12 cellular contexts compared by ENCODE assay signal in genomic region chr5:122183098-122183794, GRCh38. TPM values are rescaled to one million over a fixed set of nuclear protein-coding genes. Genes with fewer than 3 reads are reported as not detected.
DNase-seq lines count a peak whose midpoint lies in the region; ATAC-seq, FAIRE-seq and TF ChIP-seq lines count a peak whose summit lies in the region.
"Had no signal": no experiment of that assay in that cellular context is flagged by ENCODE, and none has a peak within 500 bp of the region (broad histone marks: within the 10 kb centered on the region; RNA-seq: fewer than 3 reads in every experiment).

No MANE protein-coding gene starts in this region.

- intact Hi-C loops in pancreas (cut with DNase I) = no loop called here

- ATAC-seq in pancreas (peak in 3 of 4 donors; percentile 46 to 68 (median 62)), HG03565 (IDR thresholded peaks at IDR 0.05; ENCODE audit: unreplicated experiment) (no peak), GM19455 (IDR thresholded peaks at IDR 0.05; ENCODE audit: unreplicated experiment) (no peak)
- ATAC-seq: activated naive CD8-positive, alpha-beta T cell treated with anti-CD3 and anti-CD28 coated beads, Interleukin-2, amount 50 U/mL, for 24 hours; Panc1 had no signal

- no peaks in the 10 kb centered on the region for H3K9me3 ChIP-seq in pancreas

- DNase-seq in Ammon's horn (ENCODE audit: low spot score) (peak; percentile 69), RWPE1 (ENCODE audit: low spot score) (peak; percentile 87), fibroblast of pulmonary artery (ENCODE audit: low read depth) (peak; percentile 85), pancreas (peak in 3 of 6 donors; percentile 18 to 25 (median 23)), SW480 (ENCODE audit: low spot score) (no peak), NCI-H1105 treated with DMSO at 0.1 percent for 48 hours (lab: John Stamatoyannopoulos, UW) (no peak)
- DNase-seq: activated naive CD8-positive, alpha-beta T cell treated with anti-CD3 and anti-CD28 coated beads, Interleukin-2, amount 50 U/mL, for 24 hours; DMS53 had no signal

- H3K36me3 ChIP-seq in pancreas = no peaks in the 10 kb centered on the region

- no peaks in the 10 kb centered on the region for H3K27me3 ChIP-seq in pancreas

- 37 to 48% methylated on average over 7 of the region's 7 CpGs for WGBS in pancreas, 2 donors

- H3K27ac ChIP-seq in RWPE1 (peak overlapping the region; percentile 97), pancreas (no peak overlapping the region)
- H3K27ac ChIP-seq: parathyroid adenoma had no signal

- H3K4me1 ChIP-seq in pancreas = no peaks in the 10 kb centered on the region
- H3K4me1 ChIP-seq: parathyroid adenoma had no signal

- TF ChIP-seq CTCF in RWPE1 (conservative IDR thresholded peaks at IDR 0.05; ENCODE audit: low read depth) (no peak), fibroblast of pulmonary artery (IDR thresholded peaks at IDR 0.05; ENCODE audit: low read length, missing control alignments) (no peak), pancreas (IDR thresholded peaks at IDR 0.05) (no peak)

- CTCF ChIA-PET in RWPE1 (lab: Yijun Ruan, JAX) = no interaction called here

- POLR2A ChIA-PET in RWPE1 (lab: Yijun Ruan, JAX; ENCODE audit: low non-redundant PET) = no interaction called here

- H3K4me3 ChIP-seq in fibroblast of pulmonary artery (replicated peaks; ENCODE audit: low read depth, low read length) (no peak overlapping the region), pancreas (no peak overlapping the region)

- no peak for FAIRE-seq in pancreas (lab: Jason Lieb, UNC)

RNA-seq across cellular contexts. Expression of gene ZNF474, which starts 53.9 kb away (rescaled TPM):
- under 1 TPM in 2 of 6 donors, not detected in 4; 0.12 to 0.56 TPM for total RNA-seq in pancreas
- under 1 TPM in 1 of 2 donors, not detected in 1; 0.08 TPM for polyA plus RNA-seq in pancreas

Comparison
In these comparisons a context has a peak if more than half of its experiments do, and no peak if none do; other contexts are left out.
1. DNase-seq: peak in Ammon's horn (single experiment), RWPE1 (single experiment) and fibroblast of pulmonary artery (single experiment); none in SW480 (single experiment) and NCI-H1105 treated with DMSO at 0.1 percent for 48 hours (single experiment).
2. ATAC-seq: peak in pancreas (3 of 4); none in HG03565 (single experiment) and GM19455 (single experiment).